In genomic region chr5:53430618-53431252, GRCh38 we compare ENCODE assay signal across 9 cellular contexts. TPM values are rescaled to one million over a fixed set of nuclear protein-coding genes. Genes with fewer than 3 reads are reported as not detected.
DNase-seq lines count a peak whose midpoint lies in the region; ATAC-seq, FAIRE-seq and TF ChIP-seq lines count a peak whose summit lies in the region.
"Had no signal": no experiment of that assay in that cellular context is flagged by ENCODE, and none has a peak within 500 bp of the region (broad histone marks: within the 10 kb centered on the region; RNA-seq: fewer than 3 reads in every experiment).

No MANE protein-coding gene starts in this region.

- DNase-seq in AG10803 (ENCODE audit: low read depth) (peak; percentile 81), IMR-90 (peak; percentile 87), K562 (ENCODE audit: extremely low read depth in 1 of 4, low spot score in 3 of 4) (peak in 2 of 4 experiments; percentile 30 to 39), left lobe of liver (ENCODE audit: low spot score) (no peak), DMS153 (lab: John Stamatoyannopoulos, UW) (no peak)
- no peak for DNase-seq in activated CD4-positive, alpha-beta T cell treated with anti-CD3 and anti-CD28 coated beads for 48 hours
- DNase-seq: activated B cell treated with CpG ODN at 0.5 μM for 24 hours had no signal

- CTCF ChIA-PET in IMR-90 (lab: Yijun Ruan, JAX), result interaction anchor here (0.6 to 0.7 kb wide), 3 partner anchors 12 to 266 kb away, joined by 3 read pairs; no protein-coding TSS in a partner anchor
- CTCF ChIA-PET in K562 (lab: Yijun Ruan, JAX; ENCODE audit: low intra/inter-chr PET ratio), result interaction anchor here (0.7 to 1.2 kb wide), 3 partner anchors 558 to 1959 kb away, joined by 3 to 4 read pairs (median 4); no protein-coding TSS in a partner anchor

- H3K27ac ChIP-seq in IMR-90 (ENCODE audit: insufficient read depth, low read length), result peak overlapping the region; percentile 80; the same call in 1 of the 2 replicates
- no peak overlapping the region for H3K27ac ChIP-seq in K562 (ENCODE audit: extremely low read depth, low read depth, low read length)

- H3K36me3 ChIP-seq in IMR-90 (ENCODE audit: control insufficient read depth, insufficient read depth, low read length) (no peaks in the 10 kb centered on the region), K562 (ENCODE audit: control insufficient read depth, insufficient read depth, low read length) (no peaks in the 10 kb centered on the region)

- H4K20me1 ChIP-seq in IMR-90 (ENCODE audit: insufficient read depth, low read length) (no peaks in the 10 kb centered on the region), K562 (replicated peaks; ENCODE audit: control insufficient read depth, insufficient read depth, low read length) (no peaks in the 10 kb centered on the region)

- intact Hi-C loops in IMR-90 (cut with micrococcal nuclease), result loop anchor here (1.0 to 5.0 kb wide), 5 partner anchors 48 to 788 kb away; no protein-coding TSS in a partner anchor
- intact Hi-C loops in K562 (cut with micrococcal nuclease), result loop anchor here (1.0 kb wide), 1 partner anchor 260 kb away; no protein-coding TSS in a partner anchor

- H2BK15ac ChIP-seq in IMR-90 (ENCODE audit: low read depth, low read length), result peak overlapping the region; percentile 86; the same call in 2 of the 3 replicates

- peak overlapping the region; percentile 98 for H3K23ac ChIP-seq in IMR-90 (ENCODE audit: low read depth, low read length)

- TF ChIP-seq POLR2A in IMR-90 (IDR thresholded peaks at IDR 0.05; ENCODE audit: low read depth, low read length), result no peak; the same call in 1 of the 2 replicates
- TF ChIP-seq POLR2A in K562 (conservative IDR thresholded peaks at IDR 0.05), result no peak

- POLR2A ChIA-PET in IMR-90 (lab: Charles Lee; ENCODE audit: unreplicated experiment) (interaction anchor here (2.3 kb wide), 1 partner anchor 51 kb away, joined by 9 read pairs; no protein-coding TSS in a partner anchor), K562 (lab: Yijun Ruan, JAX) (interaction anchor here (0.6 kb wide), 1 partner anchor 606 kb away, joined by 4 read pairs; no protein-coding TSS in a partner anchor)

- H2BK20ac ChIP-seq in IMR-90 (ENCODE audit: low read depth, low read length), result peak overlapping the region; percentile 99

- no TSS peak for BruUV-seq in IMR-90 (replicated peaks; lab: Mats Ljungman, UMichigan)
- no TSS peak for BruUV-seq in K562 (replicated peaks; lab: Mats Ljungman, UMichigan)

- FAIRE-seq in K562 (lab: Jason Lieb, UNC), result no peak

- H3K4me3 ChIP-seq in AG10803 (ENCODE audit: low read length) (no peak overlapping the region), IMR-90 (ENCODE audit: insufficient read depth, low read depth, low read length) (no peak overlapping the region), K562 (no peak overlapping the region)

- H2AK9ac ChIP-seq in IMR-90 (replicated peaks; ENCODE audit: low read depth, low read length, poor library complexity), result no peak overlapping the region

- no peak for TF ChIP-seq EP300 in K562 (IDR thresholded peaks at IDR 0.05; ENCODE audit: low read length)

- H3K9me1 ChIP-seq in IMR-90 (ENCODE audit: insufficient read depth, low read length) (peaks cover 12% of the 10 kb centered on the region), K562 (ENCODE audit: control insufficient read depth, insufficient read depth, low read length) (no peaks in the 10 kb centered on the region)

- no peak overlapping the region; the same call in 1 of the 2 replicates for H3K4me2 ChIP-seq in IMR-90 (ENCODE audit: low read depth, low read length)
- no peak overlapping the region for H3K4me2 ChIP-seq in K562 (ENCODE audit: insufficient read depth, low read length)

- WGBS in IMR-90 (ENCODE audit: extremely low coverage in 2 of 2, insufficient read length in 1 of 2), 2 experiments, result no CpG with 5 or more reads among the region's 5 CpGs
- WGBS in K562 (ENCODE audit: insufficient coverage, low coverage, missing lambda C conversion rate), result 23% methylated on average over 5 of the region's 5 CpGs

- peak; percentile 77 for TF ChIP-seq CTCF in AG10803 (conservative IDR thresholded peaks at IDR 0.05; ENCODE audit: low read length)
- TF ChIP-seq CTCF in IMR-90 (conservative IDR thresholded peaks at IDR 0.05; ENCODE audit: low read depth, low read length), result peak; percentile 82
- TF ChIP-seq CTCF in K562 (IDR thresholded peaks at IDR 0.05 in 2 of 3, conservative IDR thresholded peaks at IDR 0.05 in 1 of 3; ENCODE audit: insufficient read depth in 2 of 3, low read depth in 1 of 3, low read length in 3 of 3), result peak; percentile 45 to 66 (median 61)

- in situ Hi-C loops in IMR-90 (cut with MboI; ENCODE audit: low sequenced_read_pairs), result loop anchor here (5.0 kb wide), 2 partner anchors 168 to 248 kb away; no protein-coding TSS in a partner anchor
- in situ Hi-C loops in K562 (cut with MboI), result loop anchor here (25.0 kb wide), 3 partner anchors 782 to 1457 kb away; no protein-coding TSS in a partner anchor

- peak overlapping the region; percentile 97 for H4K91ac ChIP-seq in IMR-90 (ENCODE audit: insufficient read depth, low read depth, low read length)

- dilution Hi-C loops in IMR-90 (cut with HindIII; ENCODE audit: low sequenced_read_pairs, unreplicated experiment), result no loop called here

- H4K5ac ChIP-seq in IMR-90 (ENCODE audit: low read depth, low read length), result peak overlapping the region; percentile 80; the same call in 1 of the 2 replicates

- ATAC-seq in IMR-90 (ENCODE audit: low read depth) (peak; percentile 67), K562 (peak; percentile 77), left lobe of liver (peak; percentile 88), GM21529 (IDR thresholded peaks at IDR 0.05; ENCODE audit: unreplicated experiment) (no peak), GM19035 (IDR thresholded peaks at IDR 0.05; ENCODE audit: unreplicated experiment) (no peak)

- H3K56ac ChIP-seq in IMR-90 (ENCODE audit: extremely low read depth, insufficient read depth, low read length), result peak overlapping the region; percentile 81; the same call in 1 of the 2 replicates

- H3K18ac ChIP-seq in IMR-90 (ENCODE audit: low read depth, low read length), result peak overlapping the region; percentile 95; the same call in 1 of the 2 replicates

- H2BK5ac ChIP-seq in IMR-90 (ENCODE audit: low read depth, low read length, poor library complexity, severe bottlenecking), result peak overlapping the region; percentile 96

- no peaks in the 10 kb centered on the region for H3K27me3 ChIP-seq in IMR-90 (ENCODE audit: control insufficient read depth, insufficient read depth, low read length)
- H3K27me3 ChIP-seq in K562 (ENCODE audit: control insufficient read depth in 2 of 2, insufficient read depth in 2 of 2, low read length in 2 of 2), result no peaks in the 10 kb centered on the region

- no peak overlapping the region for H2AFZ ChIP-seq in IMR-90 (replicated peaks; ENCODE audit: low read length, poor library complexity)
- no peak overlapping the region; the same call in 1 of the 2 replicates for H2AFZ ChIP-seq in K562 (ENCODE audit: low read depth, low read length)

- H3K9ac ChIP-seq in IMR-90 (ENCODE audit: low read depth, low read length) (no peak overlapping the region; the same call in 1 of the 2 replicates), K562 (ENCODE audit: insufficient read depth in 1 of 2, low read depth in 2 of 2, low read length in 2 of 2) (no peak overlapping the region)

- H3K79me2 ChIP-seq in K562 (ENCODE audit: control insufficient read depth, insufficient read depth, low read length), result no peaks in the 10 kb centered on the region

- H2BK120ac ChIP-seq in IMR-90 (ENCODE audit: low read depth, low read length), result peak overlapping the region; percentile 99

- H3K9me3 ChIP-seq in IMR-90 (ENCODE audit: control insufficient read depth, insufficient read depth, low read length) (no peaks in the 10 kb centered on the region), K562 (replicated peaks; ENCODE audit: control insufficient read depth, insufficient read depth, low read depth, low read length) (no peaks in the 10 kb centered on the region)

- peak overlapping the region; percentile 99; the same call in 1 of the 2 replicates for H2AK5ac ChIP-seq in IMR-90 (ENCODE audit: low read depth, low read length)

- peak overlapping the region; percentile 99; the same call in 1 of the 2 replicates for H3K4ac ChIP-seq in IMR-90 (ENCODE audit: low read depth, low read length)

- peak overlapping the region; percentile 91 to 97 for H4K8ac ChIP-seq in IMR-90 (ENCODE audit: low read depth in 2 of 2, low read length in 2 of 2)

- peak; percentile 88 for TF ChIP-seq RAD21 in IMR-90 (IDR thresholded peaks at IDR 0.05; ENCODE audit: low read length)
- TF ChIP-seq RAD21 in K562 (CRISPR knock-in tag; conservative IDR thresholded peaks at IDR 0.05 in 1 of 2, IDR thresholded peaks at IDR 0.05 in 1 of 2), result peak; percentile 42 to 55

- peaks cover 0 to 6% of the 10 kb centered on the region in 2 experiments; a peak in 3 of 4 replicates for H3K79me1 ChIP-seq in IMR-90 (ENCODE audit: low read depth in 1 of 2, low read length in 2 of 2)

- peaks cover 14% of the 10 kb centered on the region for H3K4me1 ChIP-seq in IMR-90 (ENCODE audit: control insufficient read depth, insufficient read depth, low read length)
- H3K4me1 ChIP-seq in K562 (replicated peaks in 1 of 2; ENCODE audit: control insufficient read depth in 2 of 2, insufficient read depth in 2 of 2, low read length in 2 of 2), result peaks cover 0 to 18% of the 10 kb centered on the region in 2 experiments; a peak in 3 of 5 replicates

- H3K14ac ChIP-seq in IMR-90 (replicated peaks; ENCODE audit: low read depth, low read length), result peak overlapping the region; percentile 98

RNA-seq across cellular contexts. Expression of gene FST, which starts 49.7 kb away (rescaled TPM):
- total RNA-seq in IMR-90 (2012; rRNA removed), result 141 and 187 TPM in 2 replicates
- polyA plus RNA-seq in IMR-90 (2012; rRNA removed), result 195 and 238 TPM in 2 replicates
- 61.8 and 174 TPM in 2 replicates for polyA plus RNA-seq in IMR-90 (2012; cell fraction: cytosol; rRNA removed)
- polyA plus RNA-seq in IMR-90 (2012; cell fraction: nucleus; rRNA removed; ENCODE audit: low replicate concordance), result 146 and 220 TPM in 2 replicates
- not detected in 2 replicates for total RNA-seq in K562 (2011; cell fraction: chromatin; rRNA removed; ENCODE audit: low replicate concordance)
- not detected in 2 replicates for total RNA-seq in K562 (2011; cell fraction: nucleolus; rRNA removed)
- total RNA-seq in K562 (2011; cell fraction: nucleoplasm; rRNA removed), result not detected in 2 replicates
- not detected in 2 replicates for total RNA-seq in K562 (2014; rRNA removed)
- total RNA-seq in K562 (2014; rRNA removed; fragmentation: Illumina TruSeq; extraction: Trizol), result not detected in 2 replicates
- total RNA-seq in K562 (2015; rRNA removed; fragmentation: Illumina TruSeq; extraction: Trizol), result not detected in 2 replicates
- total RNA-seq in K562 (2021), result 0.25 and 0.27 TPM in 2 replicates
- polyA plus RNA-seq in K562 (2011; rRNA removed), result 0.03 and 0.07 TPM in 2 replicates
- polyA plus RNA-seq in K562 (2011; cell fraction: cytosol; rRNA removed), result 0.01 TPM in 1 of 2 replicates, not detected in the other
- 0.18 TPM in 1 of 2 replicates, not detected in the other for polyA plus RNA-seq in K562 (2011; cell fraction: nucleus; rRNA removed)
- polyA plus RNA-seq in K562 (2012), result not detected in 2 replicates
- polyA plus RNA-seq in K562 (2014; fragmentation: Illumina TruSeq; extraction: Trizol), result not detected in 2 replicates
- not detected for polyA plus RNA-seq in K562 (2014; fragmentation: Nextera tagmentation; extraction: Ambion mirVana)
- not detected in 2 replicates for polyA plus RNA-seq in K562 (2014; rRNA removed)
- polyA minus RNA-seq in K562 (2011; rRNA and poly(A)+ RNA removed), result not detected in 2 replicates
- not detected in 2 replicates for polyA minus RNA-seq in K562 (2011; cell fraction: cytosol; rRNA and poly(A)+ RNA removed)
- not detected in 2 replicates for polyA minus RNA-seq in K562 (2011; cell fraction: nucleus; rRNA and poly(A)+ RNA removed)
- total RNA-seq in left lobe of liver, result 16.9 TPM
- total RNA-seq: activated B cell treated with CpG ODN at 0.5 μM for 24 hours had no signal

Comparison
In these comparisons a context has a peak if more than half of its experiments do, and no peak if none do; other contexts are left out.
1. DNase-seq: peak in AG10803 (single experiment) and IMR-90 (single experiment); none in left lobe of liver (single experiment), activated CD4-positive, alpha-beta T cell treated with anti-CD3 and anti-CD28 coated beads for 48 hours (single experiment) and DMS153 (single experiment).
2. ATAC-seq: peak in IMR-90 (single experiment), K562 (single experiment) and left lobe of liver (single experiment); none in GM21529 (single experiment) and GM19035 (single experiment).
3. RNA of gene FST, which starts 49.7 kb away (total RNA-seq): 141 to 187 TPM in IMR-90 and 16.9 TPM in left lobe of liver (single experiment); 0.25 to 0.27 TPM in K562; every median in the first group is over 10 times any median in the second.
4. Peak in every context shown above with its lines, with median percentiles within 50 percentile points of each other: CTCF ChIP-seq.